8 cellular contexts compared by ENCODE assay signal in genomic region chr1:39490596-39491145, GRCh38. TPM values are rescaled to one million over a fixed set of nuclear protein-coding genes. Genes with fewer than 3 reads are reported as not detected.
DNase-seq lines count a peak whose midpoint lies in the region; ATAC-seq lines count a peak whose summit lies in the region.

No MANE protein-coding gene starts in this region.

- H3K27me3 Mint-ChIP-seq in activated T-cell treated with anti-CD3 and anti-CD28 coated beads, Interleukin-2, amount 50 U/mL, for 4 hours (ENCODE audit: low read depth): peaks cover 19% of the 10 kb centered on the region
- peaks cover 53% of the 10 kb centered on the region for H3K27me3 Mint-ChIP-seq in activated naive CD4-positive, alpha-beta T cell treated with anti-CD3 and anti-CD28 coated beads, Interleukin-2, amount 10 ng/mL, durations not matched to agents 7 days and 5 days

- peaks cover 4% of the 10 kb centered on the region for H3K36me3 Mint-ChIP-seq in activated T-cell treated with anti-CD3 and anti-CD28 coated beads, Interleukin-2, amount 50 U/mL, for 4 hours (ENCODE audit: insufficient read depth)
- H3K36me3 Mint-ChIP-seq in activated naive CD4-positive, alpha-beta T cell treated with anti-CD3 and anti-CD28 coated beads, Interleukin-2, amount 10 ng/mL, durations not matched to agents 7 days and 5 days: peaks cover 7% of the 10 kb centered on the region

- no peaks in the 10 kb centered on the region for H3K9me3 Mint-ChIP-seq in activated T-cell treated with anti-CD3 and anti-CD28 coated beads, Interleukin-2, amount 50 U/mL, for 4 hours
- no peaks in the 10 kb centered on the region for H3K9me3 Mint-ChIP-seq in activated naive CD4-positive, alpha-beta T cell treated with anti-CD3 and anti-CD28 coated beads, Interleukin-2, amount 10 ng/mL, durations not matched to agents 7 days and 5 days

- peak; percentile 20 for DNase-seq in activated T-cell treated with anti-CD3 and anti-CD28 coated beads, Interleukin-2, amount 50 U/mL, for 4 hours
- DNase-seq in activated T-cell treated with anti-CD3 and anti-CD28 coated beads for 4 hours (no peak), NCI-H1417 treated with DMSO at 0.1 percent for 48 hours (lab: John Stamatoyannopoulos, UW) (peak; percentile 1), iPS-NIHi11 (ENCODE audit: low spot score) (peak; percentile 61), Kasumi-1 (lab: John Stamatoyannopoulos, UW) (no peak)
- DNase-seq in activated naive CD4-positive, alpha-beta T cell treated with anti-CD3 and anti-CD28 coated beads, Interleukin-2, amount 10 ng/mL, durations not matched to agents 7 days and 5 days: no peak
- peak in 4 of 6 experiments; percentile 29 to 45 (median 40) for DNase-seq in stimulated activated naive CD4-positive, alpha-beta T cell (lab: John Stamatoyannopoulos, UW)

- CTCF ChIA-PET in activated naive CD4-positive, alpha-beta T cell treated with anti-CD3 and anti-CD28 coated beads, Interleukin-2, amount 10 ng/mL, durations not matched to agents 7 days and 5 days (lab: Charles Lee): no interaction called here

- H3K27ac Mint-ChIP-seq in activated naive CD4-positive, alpha-beta T cell treated with anti-CD3 and anti-CD28 coated beads, Interleukin-2, amount 10 ng/mL, durations not matched to agents 7 days and 5 days: peak overlapping the region; percentile 15

- peak; percentile 27 to 31 for ATAC-seq in activated T-cell treated with anti-CD3 and anti-CD28 coated beads, Interleukin-2, amount 50 U/mL, for 4 hours
- no peak for ATAC-seq in GM19328 (IDR thresholded peaks at IDR 0.05; ENCODE audit: unreplicated experiment)

- peaks cover 8% of the 10 kb centered on the region for H3K4me1 Mint-ChIP-seq in activated T-cell treated with anti-CD3 and anti-CD28 coated beads, Interleukin-2, amount 50 U/mL, for 4 hours (ENCODE audit: low read depth)
- H3K4me1 Mint-ChIP-seq in activated naive CD4-positive, alpha-beta T cell treated with anti-CD3 and anti-CD28 coated beads, Interleukin-2, amount 10 ng/mL, durations not matched to agents 7 days and 5 days: peaks cover 12% of the 10 kb centered on the region

- H3K4me3 Mint-ChIP-seq in activated T-cell treated with anti-CD3 and anti-CD28 coated beads, Interleukin-2, amount 50 U/mL, for 4 hours: peak overlapping the region; percentile 70
- H3K4me3 Mint-ChIP-seq in activated naive CD4-positive, alpha-beta T cell treated with anti-CD3 and anti-CD28 coated beads, Interleukin-2, amount 10 ng/mL, durations not matched to agents 7 days and 5 days: peak overlapping the region; percentile 65

RNA-seq across cellular contexts. Expression of gene BMP8A, which starts 0.8 kb away (rescaled TPM):
- total RNA-seq in activated T-cell treated with anti-CD3 and anti-CD28 coated beads, Interleukin-2, amount 50 U/mL, for 4 hours: under 1 TPM in 2 of 3 donors, not detected in 1; 0.21 to 0.27 TPM

Comparison
In these comparisons a context has a peak if more than half of its experiments do, and no peak if none do; other contexts are left out.
1. DNase-seq: peak in activated T-cell treated with anti-CD3 and anti-CD28 coated beads, Interleukin-2, amount 50 U/mL, for 4 hours (single experiment), NCI-H1417 treated with DMSO at 0.1 percent for 48 hours (single experiment), iPS-NIHi11 (single experiment) and stimulated activated naive CD4-positive, alpha-beta T cell (4 of 6); none in activated T-cell treated with anti-CD3 and anti-CD28 coated beads for 4 hours (single experiment), activated naive CD4-positive, alpha-beta T cell treated with anti-CD3 and anti-CD28 coated beads, Interleukin-2, amount 10 ng/mL, durations not matched to agents 7 days and 5 days (single experiment) and Kasumi-1 (0 of 2).